Comparison of ENCODE assay signal across 1 cellular context in the genomic region with DNA sequence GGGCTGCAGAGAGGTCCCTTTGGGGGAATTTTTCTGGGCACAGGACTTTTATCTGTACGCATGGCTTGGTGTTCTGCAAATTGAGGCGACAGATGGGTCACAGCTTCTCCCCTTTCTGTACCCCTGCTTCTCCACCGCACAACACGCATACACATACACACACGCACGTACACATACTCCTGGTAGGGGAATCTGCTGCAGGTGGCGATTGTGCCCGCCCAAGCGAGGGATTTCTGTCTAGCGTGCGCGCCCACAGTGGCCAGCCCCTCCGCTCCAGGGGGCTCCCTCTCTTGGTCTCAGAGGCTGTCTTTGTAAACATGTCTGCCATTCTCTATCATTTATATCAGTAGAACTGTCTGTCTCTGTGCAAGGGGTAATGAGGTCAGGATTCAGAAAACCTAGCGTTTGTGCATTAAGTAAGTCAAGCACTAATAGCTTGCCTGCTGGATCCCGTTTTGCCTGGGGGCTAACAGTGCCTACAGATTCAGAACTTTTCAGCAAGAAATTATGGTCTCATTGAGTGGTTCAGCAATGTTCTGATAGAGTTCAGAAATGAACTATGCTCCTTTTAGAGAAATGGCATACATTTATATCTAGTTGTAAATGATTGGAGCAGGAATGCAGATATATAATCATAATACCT.
A peak's percentile ranks its signal among the peaks of the same experiment; 100 is the strongest.
TF ChIP-seq lines count a peak whose summit lies in the region.

No MANE protein-coding gene starts in this region.

TF ChIP-seq in H1, 55 proteins besides CTCF, POLR2A, EP300 and RAD21:
- TF ChIP-seq BCL11A (IDR thresholded peaks at IDR 0.05; ENCODE audit: low read depth in 2 of 2, low read length in 2 of 2) (no peak), ASH2L (IDR thresholded peaks at IDR 0.05; ENCODE audit: low read length) (peak; percentile 78), POLR2AphosphoS5 (IDR thresholded peaks at IDR 0.05; ENCODE audit: low read depth, low read length) (no peak)
